ENCODE assay signal across 8 cellular contexts in genomic region chr12:57086951-57087688, GRCh38. TPM values are rescaled to one million over a fixed set of nuclear protein-coding genes. Genes with fewer than 3 reads are reported as not detected.
DNase-seq lines count a peak whose midpoint lies in the region; ATAC-seq and TF ChIP-seq lines count a peak whose summit lies in the region.

No MANE protein-coding gene starts in this region.

- intact Hi-C loops in left colon (cut with DNase I, micrococcal nuclease), result no loop called here

- ATAC-seq in left colon, result peak; percentile 38

- no peak for TF ChIP-seq POLR2A in NB4 (IDR thresholded peaks at IDR 0.05; ENCODE audit: extremely low read depth, insufficient read length)

- DNase-seq in GF-D8 (lab: John Stamatoyannopoulos, UW) (peak; percentile 43), HCEC 1CT (peak; percentile 94), NB4 (ENCODE audit: low read depth) (peak; percentile 92), cerebellum (ENCODE audit: low spot score) (peak; percentile 59), left colon (peak; percentile 86 to 88), middle frontal gyrus (ENCODE audit: extremely low spot score, low spot score) (no peak)
- peak; percentile 92 to 95 for DNase-seq in activated CD4-positive, alpha-beta T cell treated with anti-CD3 and anti-CD28 coated beads for 24 hours (ENCODE audit: low read depth in 2 of 2)
- peak; percentile 95 to 98 for DNase-seq in stimulated activated CD4-positive, alpha-beta T cell treated with anti-CD3 and anti-CD28 coated beads, Interleukin-1b, Interleukin-23, amount 100 ng/mL, for 4 hours (ENCODE audit: low read depth in 2 of 2)

- peak overlapping the region; percentile 74 for H3K4me3 ChIP-seq in NB4 (ENCODE audit: low read depth, low read length)

- TF ChIP-seq CTCF in NB4 (IDR thresholded peaks at IDR 0.05; ENCODE audit: low read depth, low read length), result no peak

RNA-seq across cellular contexts. Expression of gene NAB2, which starts 1.8 kb away (rescaled TPM):
- total RNA-seq in cerebellum (15.2 TPM), left colon (1 to 10 TPM; 2.3 to 8.9 TPM)

RNA-seq across cellular contexts. Expression of gene NEMP1, which starts 8.5 kb away (rescaled TPM):
- total RNA-seq in cerebellum (12.5 TPM), left colon (1 to 10 TPM; 4.9 to 5.8 TPM)

RNA-seq across cellular contexts. Expression of gene STAT6, which starts 24.0 kb away (rescaled TPM):
- 7.6 TPM for total RNA-seq in cerebellum
- 100 to 1,000 TPM; 182 to 214 TPM for total RNA-seq in left colon

RNA-seq across cellular contexts. Expression of gene MYO1A, which starts 37.2 kb away (rescaled TPM):
- 0.36 TPM for total RNA-seq in cerebellum
- total RNA-seq in left colon, result 100 to 1,000 TPM; 281 to 296 TPM

RNA-seq across cellular contexts. Expression of gene LRP1, which starts 41.2 kb away (rescaled TPM):
- total RNA-seq in cerebellum (109 TPM), left colon (100 to 1,000 TPM; 117 to 119 TPM)

Comparison
In these comparisons a context has a peak if more than half of its experiments do, and no peak if none do; other contexts are left out.
1. RNA of gene STAT6, which starts 24.0 kb away (total RNA-seq): 182 to 214 TPM in left colon; 7.6 TPM in cerebellum (single experiment); every median in the first group is over 10 times any median in the second.